In genomic region chr11:60184824-60185511, GRCh38 we compare ENCODE assay signal across 1 cellular context.
TF ChIP-seq lines count a peak whose summit lies in the region.

No MANE protein-coding gene starts in this region.

TF ChIP-seq in HepG2, 621 proteins besides CTCF, POLR2A, EP300 and RAD21 (continued from another document):
- no peak for TF ChIP-seq ZNF512 (CRISPR knock-in tag; IDR thresholded peaks at IDR 0.05)
- TF ChIP-seq MIXL1 (CRISPR knock-in tag; IDR thresholded peaks at IDR 0.05) = no peak
- no peak for TF ChIP-seq PITX1 (CRISPR knock-in tag; IDR thresholded peaks at IDR 0.05)
- no peak for TF ChIP-seq TBP (CRISPR knock-in tag; IDR thresholded peaks at IDR 0.05)
- TF ChIP-seq LBX2 (CRISPR knock-in tag; IDR thresholded peaks at IDR 0.05; ENCODE audit: borderline replicate concordance) = no peak
- TF ChIP-seq ZNF468 (CRISPR knock-in tag; IDR thresholded peaks at IDR 0.05) = no peak
- TF ChIP-seq ZNF780A (CRISPR knock-in tag; IDR thresholded peaks at IDR 0.05) = no peak
- no peak for TF ChIP-seq HBP1 (CRISPR knock-in tag; IDR thresholded peaks at IDR 0.05; ENCODE audit: low read depth)
- no peak for TF ChIP-seq NKX3-1 (CRISPR knock-in tag; IDR thresholded peaks at IDR 0.05)
- TF ChIP-seq NFYC (CRISPR knock-in tag; IDR thresholded peaks at IDR 0.05) = no peak
- no peak for TF ChIP-seq NR2F2 (IDR thresholded peaks at IDR 0.05; ENCODE audit: borderline replicate concordance, low read depth)
- no peak for TF ChIP-seq ZNF142 (CRISPR knock-in tag; IDR thresholded peaks at IDR 0.05)
- TF ChIP-seq FLYWCH1 (CRISPR knock-in tag; IDR thresholded peaks at IDR 0.05) = no peak
- TF ChIP-seq STAT6 (CRISPR knock-in tag; IDR thresholded peaks at IDR 0.05; ENCODE audit: borderline replicate concordance) = no peak
- TF ChIP-seq ZNF691 (CRISPR knock-in tag; IDR thresholded peaks at IDR 0.05; ENCODE audit: borderline replicate concordance, low read depth) = no peak
- no peak for TF ChIP-seq ZEB1 (IDR thresholded peaks at IDR 0.05; ENCODE audit: insufficient replicate concordance, low read depth)
- TF ChIP-seq NFIC (IDR thresholded peaks at IDR 0.05; ENCODE audit: low read length) = no peak
- no peak for TF ChIP-seq MEF2D (CRISPR knock-in tag; IDR thresholded peaks at IDR 0.05)
